ENCODE assay signal across 1 cellular context in the genomic region with DNA sequence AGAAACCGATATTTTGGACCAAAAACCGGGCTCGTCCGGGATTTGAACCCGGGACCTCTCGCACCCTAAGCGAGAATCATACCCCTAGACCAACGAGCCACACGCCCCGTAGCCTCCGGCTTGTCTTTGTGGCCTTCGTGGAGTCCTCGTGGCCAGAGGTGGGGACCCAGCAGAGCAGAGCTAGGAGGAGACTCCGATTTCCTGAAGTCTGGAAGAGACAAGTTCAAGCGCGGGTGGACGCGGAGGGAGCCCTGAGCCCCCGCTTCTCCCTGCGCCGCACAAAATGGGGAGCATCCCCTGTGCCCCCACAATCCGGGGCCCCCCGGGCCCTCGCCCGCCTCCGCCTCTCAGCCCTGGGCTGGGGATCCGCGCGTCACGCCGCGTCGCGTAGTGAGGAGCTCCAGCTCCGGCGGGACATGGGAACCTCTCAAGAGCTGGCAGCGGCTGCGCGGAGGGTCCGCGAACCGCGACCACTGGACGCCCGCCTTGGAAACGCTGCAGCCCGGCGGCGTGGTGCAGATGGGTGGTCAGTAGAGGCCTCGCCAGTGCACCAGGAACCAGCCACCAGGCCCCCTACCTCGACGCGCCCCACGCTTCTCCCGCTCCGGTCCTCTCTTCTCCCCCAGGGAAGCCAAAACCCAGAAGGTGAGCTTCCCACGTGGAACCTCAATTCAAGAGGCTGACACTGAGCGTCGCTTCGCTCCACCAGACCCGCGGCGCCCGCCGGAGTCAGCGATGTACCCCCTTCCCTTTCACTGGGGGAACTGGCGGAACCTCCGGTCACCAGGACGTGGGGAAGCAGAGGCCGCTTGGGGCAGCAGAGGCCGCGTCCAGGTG.
A peak's percentile ranks its signal among the peaks of the same experiment; 100 is the strongest.
TF ChIP-seq lines count a peak whose summit lies in the region.

No MANE protein-coding gene starts in this region.

TF ChIP-seq in SK-N-SH, 30 proteins besides CTCF, POLR2A, EP300 and RAD21 (continued from another document):
- TF ChIP-seq, protein P1, sequence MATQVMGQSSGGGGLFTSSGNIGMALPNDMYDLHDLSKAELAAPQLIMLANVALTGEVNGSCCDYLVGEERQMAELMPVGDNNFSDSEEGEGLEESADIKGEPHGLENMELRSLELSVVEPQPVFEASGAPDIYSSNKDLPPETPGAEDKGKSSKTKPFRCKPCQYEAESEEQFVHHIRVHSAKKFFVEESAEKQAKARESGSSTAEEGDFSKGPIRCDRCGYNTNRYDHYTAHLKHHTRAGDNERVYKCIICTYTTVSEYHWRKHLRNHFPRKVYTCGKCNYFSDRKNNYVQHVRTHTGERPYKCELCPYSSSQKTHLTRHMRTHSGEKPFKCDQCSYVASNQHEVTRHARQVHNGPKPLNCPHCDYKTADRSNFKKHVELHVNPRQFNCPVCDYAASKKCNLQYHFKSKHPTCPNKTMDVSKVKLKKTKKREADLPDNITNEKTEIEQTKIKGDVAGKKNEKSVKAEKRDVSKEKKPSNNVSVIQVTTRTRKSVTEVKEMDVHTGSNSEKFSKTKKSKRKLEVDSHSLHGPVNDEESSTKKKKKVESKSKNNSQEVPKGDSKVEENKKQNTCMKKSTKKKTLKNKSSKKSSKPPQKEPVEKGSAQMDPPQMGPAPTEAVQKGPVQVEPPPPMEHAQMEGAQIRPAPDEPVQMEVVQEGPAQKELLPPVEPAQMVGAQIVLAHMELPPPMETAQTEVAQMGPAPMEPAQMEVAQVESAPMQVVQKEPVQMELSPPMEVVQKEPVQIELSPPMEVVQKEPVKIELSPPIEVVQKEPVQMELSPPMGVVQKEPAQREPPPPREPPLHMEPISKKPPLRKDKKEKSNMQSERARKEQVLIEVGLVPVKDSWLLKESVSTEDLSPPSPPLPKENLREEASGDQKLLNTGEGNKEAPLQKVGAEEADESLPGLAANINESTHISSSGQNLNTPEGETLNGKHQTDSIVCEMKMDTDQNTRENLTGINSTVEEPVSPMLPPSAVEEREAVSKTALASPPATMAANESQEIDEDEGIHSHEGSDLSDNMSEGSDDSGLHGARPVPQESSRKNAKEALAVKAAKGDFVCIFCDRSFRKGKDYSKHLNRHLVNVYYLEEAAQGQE (IDR thresholded peaks at IDR 0.05; ENCODE audit: low read depth, low read length) = no peak
- TF ChIP-seq, protein P2, sequence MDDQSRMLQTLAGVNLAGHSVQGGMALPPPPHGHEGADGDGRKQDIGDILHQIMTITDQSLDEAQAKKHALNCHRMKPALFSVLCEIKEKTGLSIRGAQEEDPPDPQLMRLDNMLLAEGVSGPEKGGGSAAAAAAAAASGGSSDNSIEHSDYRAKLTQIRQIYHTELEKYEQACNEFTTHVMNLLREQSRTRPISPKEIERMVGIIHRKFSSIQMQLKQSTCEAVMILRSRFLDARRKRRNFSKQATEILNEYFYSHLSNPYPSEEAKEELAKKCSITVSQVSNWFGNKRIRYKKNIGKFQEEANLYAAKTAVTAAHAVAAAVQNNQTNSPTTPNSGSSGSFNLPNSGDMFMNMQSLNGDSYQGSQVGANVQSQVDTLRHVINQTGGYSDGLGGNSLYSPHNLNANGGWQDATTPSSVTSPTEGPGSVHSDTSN (IDR thresholded peaks at IDR 0.05) = peak; percentile 31; the same call in 1 of the 2 replicates
- TF ChIP-seq CHD2 (IDR thresholded peaks at IDR 0.05; ENCODE audit: low read length, partially characterized antibody) (no peak), NRF1 (IDR thresholded peaks at IDR 0.05; ENCODE audit: low read depth, low read length) (no peak), NFIC (IDR thresholded peaks at IDR 0.05; ENCODE audit: borderline replicate concordance) (no peak), SIN3A (IDR thresholded peaks at IDR 0.05; ENCODE audit: borderline replicate concordance, low read depth, low read length) (no peak), SMC3 (IDR thresholded peaks at IDR 0.05; ENCODE audit: low read depth, low read length) (no peak), FOXM1 (IDR thresholded peaks at IDR 0.05; ENCODE audit: low read depth) (no peak), RCOR1 (IDR thresholded peaks at IDR 0.05; ENCODE audit: low read length) (no peak), GABPA (IDR thresholded peaks at IDR 0.05; ENCODE audit: low read depth) (0 out of 2 replicates have a peak, but pooled peaks have one; percentile 16), TEAD4 (IDR thresholded peaks at IDR 0.05; ENCODE audit: borderline replicate concordance, insufficient read depth) (peak; percentile 81), GATA2 (CRISPR knock-in tag; IDR thresholded peaks at IDR 0.05) (no peak), MXI1 (IDR thresholded peaks at IDR 0.05; ENCODE audit: low read depth, low read length) (0 out of 2 replicates have a peak, but pooled peaks have one; percentile 14), POLR2AphosphoS5 (IDR thresholded peaks at IDR 0.05; ENCODE audit: low read depth, low read length) (no peak), TCF12 (IDR thresholded peaks at IDR 0.05) (no peak), EZH2phosphoT487 (IDR thresholded peaks at IDR 0.05; ENCODE audit: borderline replicate concordance, low read depth) (no peak), RXRA (IDR thresholded peaks at IDR 0.05; ENCODE audit: borderline replicate concordance, low read depth) (peak; percentile 53; the same call in 1 of the 2 replicates)
- TF ChIP-seq, protein P3, sequence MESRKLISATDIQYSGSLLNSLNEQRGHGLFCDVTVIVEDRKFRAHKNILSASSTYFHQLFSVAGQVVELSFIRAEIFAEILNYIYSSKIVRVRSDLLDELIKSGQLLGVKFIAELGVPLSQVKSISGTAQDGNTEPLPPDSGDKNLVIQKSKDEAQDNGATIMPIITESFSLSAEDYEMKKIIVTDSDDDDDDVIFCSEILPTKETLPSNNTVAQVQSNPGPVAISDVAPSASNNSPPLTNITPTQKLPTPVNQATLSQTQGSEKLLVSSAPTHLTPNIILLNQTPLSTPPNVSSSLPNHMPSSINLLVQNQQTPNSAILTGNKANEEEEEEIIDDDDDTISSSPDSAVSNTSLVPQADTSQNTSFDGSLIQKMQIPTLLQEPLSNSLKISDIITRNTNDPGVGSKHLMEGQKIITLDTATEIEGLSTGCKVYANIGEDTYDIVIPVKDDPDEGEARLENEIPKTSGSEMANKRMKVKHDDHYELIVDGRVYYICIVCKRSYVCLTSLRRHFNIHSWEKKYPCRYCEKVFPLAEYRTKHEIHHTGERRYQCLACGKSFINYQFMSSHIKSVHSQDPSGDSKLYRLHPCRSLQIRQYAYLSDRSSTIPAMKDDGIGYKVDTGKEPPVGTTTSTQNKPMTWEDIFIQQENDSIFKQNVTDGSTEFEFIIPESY (IDR thresholded peaks at IDR 0.05; ENCODE audit: borderline replicate concordance, low read depth) = no peak
- TF ChIP-seq, protein P4, sequence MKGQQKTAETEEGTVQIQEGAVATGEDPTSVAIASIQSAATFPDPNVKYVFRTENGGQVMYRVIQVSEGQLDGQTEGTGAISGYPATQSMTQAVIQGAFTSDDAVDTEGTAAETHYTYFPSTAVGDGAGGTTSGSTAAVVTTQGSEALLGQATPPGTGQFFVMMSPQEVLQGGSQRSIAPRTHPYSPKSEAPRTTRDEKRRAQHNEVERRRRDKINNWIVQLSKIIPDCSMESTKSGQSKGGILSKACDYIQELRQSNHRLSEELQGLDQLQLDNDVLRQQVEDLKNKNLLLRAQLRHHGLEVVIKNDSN (IDR thresholded peaks at IDR 0.05; ENCODE audit: borderline replicate concordance, low read depth) = 0 out of 2 replicates have a peak, but pooled peaks have one; percentile 3
- TF ChIP-seq, protein P5, sequence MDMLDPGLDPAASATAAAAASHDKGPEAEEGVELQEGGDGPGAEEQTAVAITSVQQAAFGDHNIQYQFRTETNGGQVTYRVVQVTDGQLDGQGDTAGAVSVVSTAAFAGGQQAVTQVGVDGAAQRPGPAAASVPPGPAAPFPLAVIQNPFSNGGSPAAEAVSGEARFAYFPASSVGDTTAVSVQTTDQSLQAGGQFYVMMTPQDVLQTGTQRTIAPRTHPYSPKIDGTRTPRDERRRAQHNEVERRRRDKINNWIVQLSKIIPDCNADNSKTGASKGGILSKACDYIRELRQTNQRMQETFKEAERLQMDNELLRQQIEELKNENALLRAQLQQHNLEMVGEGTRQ (IDR thresholded peaks at IDR 0.05; ENCODE audit: borderline replicate concordance, low read depth, low read length) = no peak
